17 cellular contexts compared by ENCODE assay signal in genomic region chr2:118078734-118079133, GRCh38. TPM values are rescaled to one million over a fixed set of nuclear protein-coding genes. Genes with fewer than 3 reads are reported as not detected.
DNase-seq lines count a peak whose midpoint lies in the region; ATAC-seq and TF ChIP-seq lines count a peak whose summit lies in the region.
"Had no signal": no experiment of that assay in that cellular context is flagged by ENCODE, and none has a peak within 500 bp of the region (broad histone marks: within the 10 kb centered on the region; RNA-seq: fewer than 3 reads in every experiment).

No MANE protein-coding gene starts in this region.

- H3K4me3 ChIP-seq in PC-3 (ENCODE audit: low read length) (no peak overlapping the region), epithelial cell of esophagus (ENCODE audit: low read length) (no peak overlapping the region)
- H3K4me3 ChIP-seq: A549, GM23338, K562 had no signal

- CTCF ChIA-PET in PC-3 (lab: Charles Lee), result interaction anchor here (1.2 kb wide), 1 partner anchor 31 kb away, joined by 3 read pairs; no protein-coding TSS in a partner anchor
- CTCF ChIA-PET in activated CD4-positive, alpha-beta memory T cell treated with anti-CD3 and anti-CD28 coated beads, Interleukin-2, amount 10 ng/mL, durations not matched to agents 7 days and 5 days (lab: Charles Lee), result interaction anchor here (1.8 kb wide), 1 partner anchor 9 kb away, joined by 6 read pairs; the partner anchor contains the start of gene INSIG2

- peaks cover 6% of the 10 kb centered on the region; the same call in 1 of the 2 replicates for H3K4me1 ChIP-seq in PC-3 (ENCODE audit: insufficient read depth, low read length)
- H3K4me1 ChIP-seq: A549, BE2C had no signal

- H3K36me3 Mint-ChIP-seq in progenitor cell of endocrine pancreas (ENCODE audit: insufficient read depth), result no peaks in the 10 kb centered on the region
- no peaks in the 10 kb centered on the region for H3K36me3 Mint-ChIP-seq in activated CD4-positive, alpha-beta memory T cell treated with anti-CD3 and anti-CD28 coated beads, Interleukin-2, amount 10 ng/mL, durations not matched to agents 7 days and 5 days (ENCODE audit: low read depth)
- H3K36me3 Mint-ChIP-seq: CD4-positive, alpha-beta memory T cell had no signal

- no peaks in the 10 kb centered on the region for H3K9me3 Mint-ChIP-seq in progenitor cell of endocrine pancreas (ENCODE audit: low read depth)
- H3K9me3 Mint-ChIP-seq in activated CD4-positive, alpha-beta memory T cell treated with anti-CD3 and anti-CD28 coated beads, Interleukin-2, amount 10 ng/mL, durations not matched to agents 7 days and 5 days, result no peaks in the 10 kb centered on the region
- H3K9me3 Mint-ChIP-seq: CD4-positive, alpha-beta memory T cell; GM23338 had no signal

- H3K4me3 Mint-ChIP-seq in progenitor cell of endocrine pancreas (ENCODE audit: low read depth), result no peak overlapping the region
- no peak overlapping the region for H3K4me3 Mint-ChIP-seq in activated CD4-positive, alpha-beta memory T cell treated with anti-CD3 and anti-CD28 coated beads, Interleukin-2, amount 10 ng/mL, durations not matched to agents 7 days and 5 days
- H3K4me3 Mint-ChIP-seq: CD4-positive, alpha-beta memory T cell; GM23338 had no signal

- H3K27ac Mint-ChIP-seq in progenitor cell of endocrine pancreas, result peak overlapping the region; percentile 9
- no peak overlapping the region for H3K27ac Mint-ChIP-seq in activated CD4-positive, alpha-beta memory T cell treated with anti-CD3 and anti-CD28 coated beads, Interleukin-2, amount 10 ng/mL, durations not matched to agents 7 days and 5 days
- H3K27ac Mint-ChIP-seq: CD4-positive, alpha-beta memory T cell; GM23338 had no signal

- H3K9me2 ChIP-seq in PC-3 (replicated peaks; ENCODE audit: low read length), result no peaks in the 10 kb centered on the region

- H3F3A ChIP-seq in PC-3 (ENCODE audit: low read length, unreplicated experiment), result no peaks in the 10 kb centered on the region

- no peaks in the 10 kb centered on the region for H3K9me3 ChIP-seq in PC-3 (ENCODE audit: low read length)
- H3K9me3 ChIP-seq: A549, BE2C had no signal

- peak; percentile 31; the same call in 1 of the 2 replicates for ATAC-seq in PC-3
- ATAC-seq in GM19455 (IDR thresholded peaks at IDR 0.05; ENCODE audit: unreplicated experiment), result no peak
- ATAC-seq: A549, GM23338, K562 had no signal

- POLR2A ChIA-PET in PC-3 (lab: Charles Lee; ENCODE audit: unreplicated experiment), result interaction anchor here (0.5 kb wide), 1 partner anchor 9 kb away, joined by 7 read pairs; the partner anchor contains the start of gene INSIG2
- POLR2A ChIA-PET in activated CD4-positive, alpha-beta memory T cell treated with anti-CD3 and anti-CD28 coated beads, Interleukin-2, amount 10 ng/mL, durations not matched to agents 7 days and 5 days (lab: Charles Lee), result interaction anchor here (1.2 kb wide), 1 partner anchor 9 kb away, joined by 4 read pairs; no protein-coding TSS in a partner anchor

- no peaks in the 10 kb centered on the region for H4K20me1 ChIP-seq in PC-3 (ENCODE audit: low read length)

- DNase-seq in PC-3 (peak; percentile 12), epithelial cell of esophagus (ENCODE audit: low read depth) (peak; percentile 71), progenitor cell of endocrine pancreas (ENCODE audit: low spot score, unreplicated experiment) (no peak), NOMO-1 (lab: John Stamatoyannopoulos, UW; ENCODE audit: unreplicated experiment in 2 of 2) (no peak), GM13977 (ENCODE audit: low spot score) (no peak)
- no peak for DNase-seq in activated CD4-positive, alpha-beta memory T cell treated with anti-CD3 and anti-CD28 coated beads, Interleukin-2, amount 10 ng/mL, durations not matched to agents 7 days and 5 days
- DNase-seq: BE2C; CD4-positive, alpha-beta memory T cell; DMS153; DND-41; GDM1; H7 had no signal

- no peaks in the 10 kb centered on the region for H3K36me3 ChIP-seq in PC-3 (ENCODE audit: low read depth, low read length)
- H3K36me3 ChIP-seq: BE2C had no signal

- in situ Hi-C loops in GM13977 (cut with MboI; ENCODE audit: low pct_unique_long_range_greater_than_20kb, low sequenced_read_pairs, unreplicated experiment), result no loop called here

- TF ChIP-seq CTCF in PC-3 (conservative IDR thresholded peaks at IDR 0.05; ENCODE audit: low read depth, low read length), result no peak
- TF ChIP-seq CTCF in epithelial cell of esophagus (IDR thresholded peaks at IDR 0.05; ENCODE audit: insufficient read depth, low read depth, low read length, missing control alignments), result no peak
- no peak for TF ChIP-seq CTCF in progenitor cell of endocrine pancreas (IDR thresholded peaks at IDR 0.05; ENCODE audit: unreplicated experiment)
- no peak for TF ChIP-seq CTCF in GM13977 (IDR thresholded peaks at IDR 0.05; ENCODE audit: extremely low read depth, insufficient read depth, missing control alignments)

- H3K9ac ChIP-seq in PC-3 (ENCODE audit: low read length), result no peak overlapping the region

- no peak overlapping the region for H2AFZ ChIP-seq in PC-3 (ENCODE audit: low read length)
- H2AFZ ChIP-seq: GM23338 had no signal

- no TSS peak for BruUV-seq in PC-3 (replicated peaks; lab: Mats Ljungman, UMichigan)

- no peaks in the 10 kb centered on the region for H3K27me3 Mint-ChIP-seq in progenitor cell of endocrine pancreas
- H3K27me3 Mint-ChIP-seq in activated CD4-positive, alpha-beta memory T cell treated with anti-CD3 and anti-CD28 coated beads, Interleukin-2, amount 10 ng/mL, durations not matched to agents 7 days and 5 days, result peaks cover 34% of the 10 kb centered on the region

- no peak overlapping the region for H3K4me2 ChIP-seq in PC-3 (ENCODE audit: low read length)
- H3K4me2 ChIP-seq: A549, GM23338 had no signal

- H3K27ac ChIP-seq in PC-3 (ENCODE audit: low read length), result no peak overlapping the region
- H3K27ac ChIP-seq: A549, C4-2B had no signal

- peaks cover 10% of the 10 kb centered on the region for H3K4me1 Mint-ChIP-seq in progenitor cell of endocrine pancreas (ENCODE audit: low read depth)
- no peaks in the 10 kb centered on the region for H3K4me1 Mint-ChIP-seq in activated CD4-positive, alpha-beta memory T cell treated with anti-CD3 and anti-CD28 coated beads, Interleukin-2, amount 10 ng/mL, durations not matched to agents 7 days and 5 days
- H3K4me1 Mint-ChIP-seq: CD4-positive, alpha-beta memory T cell had no signal

- no peaks in the 10 kb centered on the region for H3K79me2 ChIP-seq in PC-3 (ENCODE audit: low read length)

- intact Hi-C loops in PC-3 (cut with micrococcal nuclease), result no loop called here

- no peaks in the 10 kb centered on the region for H3K27me3 ChIP-seq in PC-3 (ENCODE audit: low read length)

RNA-seq across cellular contexts. Expression of gene INSIG2, which starts 9.5 kb away (rescaled TPM):
- total RNA-seq in PC-3 (2014; rRNA removed), result 7.4 and 8.5 TPM in 2 replicates
- total RNA-seq in progenitor cell of endocrine pancreas, result 34.3 and 35.3 TPM in 2 replicates
- total RNA-seq in activated CD4-positive, alpha-beta memory T cell treated with anti-CD3 and anti-CD28 coated beads, Interleukin-2, amount 10 ng/mL, durations not matched to agents 7 days and 5 days, result 10 to 100 TPM; 38.2 to 40.9 TPM

Comparison
In these comparisons a context has a peak if more than half of its experiments do, and no peak if none do; other contexts are left out.
1. DNase-seq: peak in PC-3 (single experiment) and epithelial cell of esophagus (single experiment); none in progenitor cell of endocrine pancreas (single experiment), activated CD4-positive, alpha-beta memory T cell treated with anti-CD3 and anti-CD28 coated beads, Interleukin-2, amount 10 ng/mL, durations not matched to agents 7 days and 5 days (single experiment), NOMO-1 (0 of 2) and GM13977 (single experiment).